8 cellular contexts compared by ENCODE assay signal in genomic region chr2:46444732-46445131, GRCh38. TPM values are rescaled to one million over a fixed set of nuclear protein-coding genes. Genes with fewer than 3 reads are reported as not detected.
"Had no signal": no experiment of that assay in that cellular context is flagged by ENCODE, and none has a peak within 500 bp of the region (broad histone marks: within the 10 kb centered on the region; RNA-seq: fewer than 3 reads in every experiment).

No MANE protein-coding gene starts in this region.

- H3K4me3 Mint-ChIP-seq: IgD-negative memory B cell had no signal

- H3K4me1 Mint-ChIP-seq: IgD-negative memory B cell had no signal

- H3K4me3 ChIP-seq: K562 had no signal

- ATAC-seq: K562 had no signal

- FAIRE-seq: HTR-8/SVneo, K562 had no signal

- DNase-seq: KBM-7, KG1 had no signal

- H3K27ac ChIP-seq: HL-60 had no signal

- H3K27ac Mint-ChIP-seq: IgD-negative memory B cell had no signal

RNA-seq across cellular contexts. Expression of gene TMEM247, which starts 34.6 kb away (rescaled TPM):
- total RNA-seq: HT-29, HT1080 had no signal
- polyA plus RNA-seq: IgD-negative memory B cell had no signal
